8 cellular contexts compared by ENCODE assay signal in the genomic region with DNA sequence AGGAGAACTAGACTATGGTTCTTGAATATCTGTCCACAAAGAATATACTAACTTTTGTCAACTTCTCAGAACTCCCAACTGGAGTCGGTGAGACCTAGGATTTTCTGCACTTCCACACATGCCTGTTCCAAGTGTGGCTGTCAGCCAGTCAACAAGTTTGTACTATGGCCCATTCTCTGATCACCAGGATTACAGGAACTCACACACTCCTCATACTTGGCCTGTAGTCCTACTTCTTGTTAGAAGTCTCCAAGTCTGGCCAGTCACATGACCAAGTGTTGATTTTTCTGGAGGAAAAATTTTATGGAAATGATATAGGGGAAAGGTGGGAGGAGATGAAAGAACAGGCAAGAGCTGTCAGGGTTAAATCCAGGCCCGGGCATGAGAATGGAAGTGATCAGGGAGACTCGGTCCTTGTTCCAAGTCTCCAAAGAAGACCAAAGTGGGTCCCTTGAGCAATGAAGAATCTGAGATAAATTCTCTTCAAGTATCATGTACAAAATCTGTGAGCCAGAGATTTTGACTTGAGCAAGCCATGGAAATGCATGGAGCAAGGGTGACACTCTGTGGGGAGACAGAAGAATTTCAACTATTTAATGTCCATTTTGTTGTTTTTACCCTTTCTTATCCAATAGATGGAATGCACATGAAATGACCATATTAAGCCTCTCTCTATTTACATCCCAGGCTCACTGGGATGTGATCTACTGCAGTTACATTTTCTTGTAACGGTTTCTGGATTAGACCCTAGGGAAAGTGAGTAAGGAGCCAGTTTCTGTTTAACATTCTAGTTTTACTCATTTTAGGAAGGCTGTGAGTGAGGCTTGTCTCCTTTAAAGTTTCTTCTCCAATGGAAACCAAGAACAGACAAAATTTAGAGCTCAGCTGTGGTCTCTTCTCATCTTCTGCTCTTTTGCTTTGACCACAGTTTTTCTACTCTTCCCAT.
DNase-seq lines count a peak whose midpoint lies in the region; ATAC-seq and TF ChIP-seq lines count a peak whose summit lies in the region.

No MANE protein-coding gene starts in this region.

- no peaks in the 10 kb centered on the region for H3K27me3 Mint-ChIP-seq in WTC11 (ENCODE audit: low read depth)
- peaks cover 10% of the 10 kb centered on the region for H3K27me3 Mint-ChIP-seq in CD4-positive, alpha-beta T cell

- no peak overlapping the region for H3K4me3 Mint-ChIP-seq in WTC11
- H3K4me3 Mint-ChIP-seq in CD4-positive, alpha-beta T cell, result no peak overlapping the region

- peaks cover 22% of the 10 kb centered on the region for H3K4me1 Mint-ChIP-seq in WTC11
- no peaks in the 10 kb centered on the region for H3K4me1 Mint-ChIP-seq in CD4-positive, alpha-beta T cell (ENCODE audit: low read depth)

- H3K4me2 ChIP-seq in MM.1S (ENCODE audit: low read depth, low read length), result no peak overlapping the region

- H3K27me3 ChIP-seq in MM.1S (replicated peaks; ENCODE audit: insufficient read depth, low read length) (no peaks in the 10 kb centered on the region), tibial nerve (no peaks in the 10 kb centered on the region)
- no peaks in the 10 kb centered on the region for H3K27me3 ChIP-seq in CD4-positive, alpha-beta T cell (ENCODE audit: control insufficient read depth, insufficient read depth, low read length)

- ATAC-seq in WTC11 (peak; percentile 76), GM21825 (IDR thresholded peaks at IDR 0.05; ENCODE audit: unreplicated experiment) (no peak)
- no peak for ATAC-seq in CD4-positive, alpha-beta T cell (ENCODE audit: poor library complexity)

- H3K79me2 ChIP-seq in MM.1S (ENCODE audit: low read length), result no peaks in the 10 kb centered on the region

- no peaks in the 10 kb centered on the region for H3F3A ChIP-seq in MM.1S (ENCODE audit: insufficient read depth, low read length)

- no peaks in the 10 kb centered on the region for H3K9me2 ChIP-seq in MM.1S (replicated peaks; ENCODE audit: insufficient read depth, low read length)

- H3K36me3 ChIP-seq in MM.1S (replicated peaks; ENCODE audit: insufficient read depth, low read length) (no peaks in the 10 kb centered on the region), tibial nerve (no peaks in the 10 kb centered on the region)

- no peak overlapping the region for H2AFZ ChIP-seq in MM.1S (ENCODE audit: low read length)

- no peaks in the 10 kb centered on the region for H3K4me1 ChIP-seq in MM.1S (ENCODE audit: low read length)
- peaks cover 0 to 12% (median 2%) of the 10 kb centered on the region in 4 donors for H3K4me1 ChIP-seq in tibial nerve

- no peak overlapping the region for H3K27ac Mint-ChIP-seq in WTC11
- H3K27ac Mint-ChIP-seq in CD4-positive, alpha-beta T cell, result no peak overlapping the region

- no peaks in the 10 kb centered on the region for H3K36me3 Mint-ChIP-seq in WTC11
- no peaks in the 10 kb centered on the region for H3K36me3 Mint-ChIP-seq in CD4-positive, alpha-beta T cell (ENCODE audit: low read depth)

- H3K4me3 ChIP-seq in MM.1S (ENCODE audit: low read length) (no peak overlapping the region), tibial nerve (no peak overlapping the region)

- no peak for TF ChIP-seq POLR2A in tibial nerve (IDR thresholded peaks at IDR 0.05)

- H3K9me3 Mint-ChIP-seq in WTC11, result no peaks in the 10 kb centered on the region
- no peaks in the 10 kb centered on the region for H3K9me3 Mint-ChIP-seq in CD4-positive, alpha-beta T cell

- H3K9me3 ChIP-seq in MM.1S (replicated peaks; ENCODE audit: insufficient read depth, low read length), result no peaks in the 10 kb centered on the region
- H3K9me3 ChIP-seq in tibial nerve, result no peaks in the 10 kb centered on the region
- no peaks in the 10 kb centered on the region for H3K9me3 ChIP-seq in CD4-positive, alpha-beta T cell (ENCODE audit: control insufficient read depth, low read length)

- H3K27ac ChIP-seq in MM.1S (ENCODE audit: low read length) (no peak overlapping the region), tibial nerve (no peak overlapping the region)
- H3K27ac ChIP-seq in CD4-positive, alpha-beta T cell (ENCODE audit: low read depth, low read length), result no peak overlapping the region

- CTCF ChIA-PET in WTC11 (lab: Charles Lee), result interaction anchor here (2.9 kb wide), 1 partner anchor 283 kb away, joined by 9 read pairs; no protein-coding TSS in a partner anchor
- CTCF ChIA-PET in CD4-positive, alpha-beta T cell (lab: Charles Lee), result no interaction called here

- no peak overlapping the region for H3K9ac ChIP-seq in MM.1S (ENCODE audit: low read length)

- TF ChIP-seq EP300 in tibial nerve (IDR thresholded peaks at IDR 0.05), result peak in 1 of 2 donors; percentile 8

- H4K20me1 ChIP-seq in MM.1S (ENCODE audit: insufficient read depth, low read length), result no peaks in the 10 kb centered on the region

- TF ChIP-seq CTCF in MM.1S (IDR thresholded peaks at IDR 0.05; ENCODE audit: low read length) (peak; percentile 51), WTC11 (IDR thresholded peaks at IDR 0.05) (peak; percentile 38; the same call in 1 of the 2 replicates), tibial nerve (IDR thresholded peaks at IDR 0.05) (peak; percentile 28 to 77 (median 47))
- no peak for TF ChIP-seq CTCF in CD4-positive, alpha-beta T cell (IDR thresholded peaks at IDR 0.05)

- intact Hi-C loops in CD4-positive, alpha-beta T cell (cut with DNase I, micrococcal nuclease), result no loop called here

- WGBS in tibial nerve, 2 donors, result 18% methylated on average over 4 of the region's 4 CpGs

- POLR2A ChIA-PET in WTC11 (lab: Charles Lee), result no interaction called here
- POLR2A ChIA-PET in CD4-positive, alpha-beta T cell (lab: Charles Lee), result no interaction called here

- DNase-seq in DMS153 treated with DMSO at 0.1 percent for 48 hours (lab: John Stamatoyannopoulos, UW; ENCODE audit: unreplicated experiment) (peak; percentile 57), MM.1S (peak; percentile 54), WTC11 (ENCODE audit: low spot score) (peak; percentile 22), hippocampal formation (lab: John Stamatoyannopoulos, UW) (peak; percentile 4 to 11), tibial nerve (ENCODE audit: low spot score in 2 of 2) (peak in 1 of 2 donors; percentile 22), GM19240 (ENCODE audit: insufficient read length, low spot score) (no peak)
- no peak for DNase-seq in CD4-positive, alpha-beta T cell

TF ChIP-seq in WTC11, 78 proteins besides CTCF, POLR2A, EP300 and RAD21:
- TF ChIP-seq OVOL2 (CRISPR knock-in tag; IDR thresholded peaks at IDR 0.05; ENCODE audit: borderline replicate concordance) (no peak), ZBTB43 (CRISPR knock-in tag; IDR thresholded peaks at IDR 0.05) (no peak), ZNF396 (CRISPR knock-in tag; IDR thresholded peaks at IDR 0.05; ENCODE audit: borderline replicate concordance) (no peak), GTF2I (CRISPR knock-in tag; conservative IDR thresholded peaks at IDR 0.05) (no peak), MXD4 (CRISPR knock-in tag; IDR thresholded peaks at IDR 0.05; ENCODE audit: borderline replicate concordance) (no peak)
- TF ChIP-seq, protein P1, sequence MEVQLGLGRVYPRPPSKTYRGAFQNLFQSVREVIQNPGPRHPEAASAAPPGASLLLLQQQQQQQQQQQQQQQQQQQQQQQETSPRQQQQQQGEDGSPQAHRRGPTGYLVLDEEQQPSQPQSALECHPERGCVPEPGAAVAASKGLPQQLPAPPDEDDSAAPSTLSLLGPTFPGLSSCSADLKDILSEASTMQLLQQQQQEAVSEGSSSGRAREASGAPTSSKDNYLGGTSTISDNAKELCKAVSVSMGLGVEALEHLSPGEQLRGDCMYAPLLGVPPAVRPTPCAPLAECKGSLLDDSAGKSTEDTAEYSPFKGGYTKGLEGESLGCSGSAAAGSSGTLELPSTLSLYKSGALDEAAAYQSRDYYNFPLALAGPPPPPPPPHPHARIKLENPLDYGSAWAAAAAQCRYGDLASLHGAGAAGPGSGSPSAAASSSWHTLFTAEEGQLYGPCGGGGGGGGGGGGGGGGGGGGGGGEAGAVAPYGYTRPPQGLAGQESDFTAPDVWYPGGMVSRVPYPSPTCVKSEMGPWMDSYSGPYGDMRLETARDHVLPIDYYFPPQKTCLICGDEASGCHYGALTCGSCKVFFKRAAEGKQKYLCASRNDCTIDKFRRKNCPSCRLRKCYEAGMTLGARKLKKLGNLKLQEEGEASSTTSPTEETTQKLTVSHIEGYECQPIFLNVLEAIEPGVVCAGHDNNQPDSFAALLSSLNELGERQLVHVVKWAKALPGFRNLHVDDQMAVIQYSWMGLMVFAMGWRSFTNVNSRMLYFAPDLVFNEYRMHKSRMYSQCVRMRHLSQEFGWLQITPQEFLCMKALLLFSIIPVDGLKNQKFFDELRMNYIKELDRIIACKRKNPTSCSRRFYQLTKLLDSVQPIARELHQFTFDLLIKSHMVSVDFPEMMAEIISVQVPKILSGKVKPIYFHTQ (CRISPR knock-in tag; IDR thresholded peaks at IDR 0.05), result no peak

Comparison
In these comparisons a context has a peak if more than half of its experiments do, and no peak if none do; other contexts are left out.
1. DNase-seq: peak in DMS153 treated with DMSO at 0.1 percent for 48 hours (single experiment), MM.1S (single experiment), WTC11 (single experiment) and hippocampal formation (2 of 2); none in CD4-positive, alpha-beta T cell (0 of 10) and GM19240 (single experiment).